ENCODE assay signal across 24 cellular contexts in genomic region chr2:31739156-31739555, GRCh38.
DNase-seq lines count a peak whose midpoint lies in the region; ATAC-seq, FAIRE-seq and TF ChIP-seq lines count a peak whose summit lies in the region.
"Had no signal": no experiment of that assay in that cellular context is flagged by ENCODE, and none has a peak within 500 bp of the region (broad histone marks: within the 10 kb centered on the region; RNA-seq: fewer than 3 reads in every experiment).

No MANE protein-coding gene starts in this region.

- TF ChIP-seq POLR2A in HepG2 (IDR thresholded peaks at IDR 0.05; ENCODE audit: insufficient read depth in 1 of 2, low read depth in 2 of 2, low read length in 2 of 2), result no peak

- H3K36me3 Mint-ChIP-seq in Calu3 (ENCODE audit: insufficient read depth, unreplicated experiment) (no peaks in the 10 kb centered on the region), type B pancreatic cell (no peaks in the 10 kb centered on the region)
- H3K36me3 Mint-ChIP-seq: CD14-positive monocyte; CD8-positive, alpha-beta memory T cell had no signal

- no peak for DNase-seq in Calu3
- peak; percentile 11 for DNase-seq in kidney glomerular epithelial cell (lab: John Stamatoyannopoulos, UW)
- no peak for DNase-seq in HepG2 (ENCODE audit: low spot score)
- peak; percentile 96 for DNase-seq in renal cortical epithelial cell (ENCODE audit: low read depth)
- DNase-seq in type B pancreatic cell (ENCODE audit: extremely low spot score, unreplicated experiment), result no peak
- no peak for DNase-seq in amygdala (lab: John Stamatoyannopoulos, UW)
- DNase-seq: 8988T; ACHN; AML-193; BE2C; CD4-positive, alpha-beta T cell; CD8-positive, alpha-beta memory T cell; DMS153; DND-41; GM23248; H7; HCEC 1CT had no signal

- no peak overlapping the region for H3K4me2 ChIP-seq in HepG2 (ENCODE audit: low read depth, low read length)
- H3K4me2 ChIP-seq: A549; BLaER1 treated with 17β-estradiol and CSF1 and Interleukin-3, amounts not matched to agents 10 nM and 100 nM had no signal

- FAIRE-seq in HepG2 (lab: Jason Lieb, UNC), result no peak
- FAIRE-seq: A549, G401.6, GM12892, H1 had no signal

- BruUV-seq in Calu3 (replicated peaks; lab: Mats Ljungman, UMichigan) (no TSS peak), HepG2 (replicated peaks; lab: Mats Ljungman, UMichigan) (no TSS peak)

- no peak for TF ChIP-seq RAD21 in HepG2 (CRISPR knock-in tag; IDR thresholded peaks at IDR 0.05)

- intact Hi-C loops in Calu3 (cut with micrococcal nuclease; ENCODE audit: unreplicated experiment) (loop anchor here (5.0 kb wide), 1 partner anchor 48 kb away; no protein-coding TSS in a partner anchor), HepG2 (cut with micrococcal nuclease; ENCODE audit: unreplicated experiment) (no loop called here)

- no peak overlapping the region for H2AFZ ChIP-seq in HepG2 (ENCODE audit: low read length)
- H2AFZ ChIP-seq: GM23248 had no signal

- CTCF ChIA-PET in Calu3 (lab: Charles Lee) (no interaction called here), HepG2 (lab: Yijun Ruan, JAX; ENCODE audit: low intra/inter-chr PET ratio, low total read pairs) (no interaction called here)

- peak overlapping the region; percentile 77 for H3K27ac Mint-ChIP-seq in Calu3 (ENCODE audit: unreplicated experiment)
- H3K27ac Mint-ChIP-seq in type B pancreatic cell, result no peak overlapping the region
- H3K27ac Mint-ChIP-seq: CD14-positive monocyte; CD4-positive, alpha-beta T cell; CD8-positive, alpha-beta memory T cell had no signal

- H3K4me3 ChIP-seq in HepG2 (replicated peaks in 1 of 3; ENCODE audit: insufficient read depth in 1 of 3, low read depth in 2 of 3, low read length in 3 of 3), result no peak overlapping the region
- H3K4me3 ChIP-seq: A549; BLaER1 treated with 17β-estradiol and CSF1 and Interleukin-3, amounts not matched to agents 10 nM and 100 nM; GM23248 had no signal

- ATAC-seq in HepG2 (no peak), HG02973 (IDR thresholded peaks at IDR 0.05; ENCODE audit: unreplicated experiment) (no peak)
- ATAC-seq: A549 had no signal

- no peaks in the 10 kb centered on the region for H3K27me3 ChIP-seq in HepG2 (ENCODE audit: control insufficient read depth in 1 of 2, insufficient read depth in 2 of 2, low read length in 2 of 2)
- H3K27me3 ChIP-seq: BE2C; BLaER1 treated with 17β-estradiol and CSF1 and Interleukin-3, amounts not matched to agents 10 nM and 100 nM had no signal

- peaks cover 21% of the 10 kb centered on the region for H3K4me1 ChIP-seq in HepG2 (ENCODE audit: insufficient read depth, low read length)
- H3K4me1 ChIP-seq: A549, BE2C had no signal

- H3K36me3 ChIP-seq in HepG2 (replicated peaks in 1 of 2; ENCODE audit: control insufficient read depth in 1 of 2, insufficient read depth in 2 of 2, low read length in 2 of 2), result no peaks in the 10 kb centered on the region
- H3K36me3 ChIP-seq: BE2C; BLaER1 treated with 17β-estradiol and CSF1 and Interleukin-3, amounts not matched to agents 10 nM and 100 nM had no signal

- H3K27ac ChIP-seq in HepG2 (ENCODE audit: extremely low read length, insufficient read depth, low read length), result no peak overlapping the region
- H3K27ac ChIP-seq: A549; BLaER1 treated with 17β-estradiol and CSF1 and Interleukin-3, amounts not matched to agents 10 nM and 100 nM; GM23248 had no signal

- in situ Hi-C loops in HepG2 (cut with HindIII; ENCODE audit: extremely low pct_ligation_motif_present, low pct_unique_long_range_greater_than_20kb), result no loop called here

- no peak overlapping the region for H3K9ac ChIP-seq in HepG2 (ENCODE audit: insufficient read depth, low read depth, low read length)
- H3K9ac ChIP-seq: BLaER1 treated with 17β-estradiol and CSF1 and Interleukin-3, amounts not matched to agents 10 nM and 100 nM; GM23248 had no signal

- peak overlapping the region; percentile 18 for H3K4me3 Mint-ChIP-seq in Calu3 (ENCODE audit: low read depth, unreplicated experiment)
- no peak overlapping the region for H3K4me3 Mint-ChIP-seq in type B pancreatic cell
- H3K4me3 Mint-ChIP-seq: CD14-positive monocyte; CD4-positive, alpha-beta T cell; CD8-positive, alpha-beta memory T cell had no signal

- TF ChIP-seq EP300 in HepG2 (IDR thresholded peaks at IDR 0.05; ENCODE audit: low read depth in 2 of 2, low read length in 2 of 2) (no peak), HepG2 (CRISPR knock-in tag; IDR thresholded peaks at IDR 0.05; ENCODE audit: borderline replicate concordance) (no peak)

- H3K79me2 ChIP-seq in HepG2 (ENCODE audit: insufficient read depth, low read length), result no peaks in the 10 kb centered on the region

- POLR2A ChIA-PET in HepG2 (lab: Yijun Ruan, JAX), result no interaction called here

- H3K27me3 Mint-ChIP-seq in Calu3 (ENCODE audit: unreplicated experiment), result no peaks in the 10 kb centered on the region
- H3K27me3 Mint-ChIP-seq in type B pancreatic cell, result peaks cover 26% of the 10 kb centered on the region

- no peaks in the 10 kb centered on the region for H4K20me1 ChIP-seq in HepG2 (ENCODE audit: insufficient read depth, low read length)
- H4K20me1 ChIP-seq: BLaER1 treated with 17β-estradiol and CSF1 and Interleukin-3, amounts not matched to agents 10 nM and 100 nM had no signal

- TF ChIP-seq CTCF in Calu3 (IDR thresholded peaks at IDR 0.05; ENCODE audit: unreplicated experiment) (no peak), HepG2 (CRISPR knock-in tag; IDR thresholded peaks at IDR 0.05) (no peak), type B pancreatic cell (conservative IDR thresholded peaks at IDR 0.05) (no peak)

- H3K4me1 Mint-ChIP-seq in Calu3 (ENCODE audit: low read depth, unreplicated experiment) (peaks cover 44% of the 10 kb centered on the region), type B pancreatic cell (ENCODE audit: unreplicated experiment) (no peaks in the 10 kb centered on the region)
- H3K4me1 Mint-ChIP-seq: CD8-positive, alpha-beta memory T cell had no signal

- H3K9me3 ChIP-seq in HepG2 (ENCODE audit: low read length), result no peaks in the 10 kb centered on the region
- H3K9me3 ChIP-seq: A549; BE2C; BLaER1 treated with 17β-estradiol and CSF1 and Interleukin-3, amounts not matched to agents 10 nM and 100 nM had no signal

- H3K9me3 Mint-ChIP-seq in Calu3 (ENCODE audit: low read depth, unreplicated experiment) (peaks cover 2% of the 10 kb centered on the region), type B pancreatic cell (no peaks in the 10 kb centered on the region)
- H3K9me3 Mint-ChIP-seq: CD4-positive, alpha-beta T cell had no signal

- WGBS in HepG2 (ENCODE audit: low lambda C conversion rate), result 48% methylated on average over 3 of the region's 3 CpGs

TF ChIP-seq in HepG2, 621 proteins besides CTCF, POLR2A, EP300 and RAD21:
- TF ChIP-seq ZNF317 (CRISPR knock-in tag; IDR thresholded peaks at IDR 0.05), result no peak
- TF ChIP-seq, protein P1, sequence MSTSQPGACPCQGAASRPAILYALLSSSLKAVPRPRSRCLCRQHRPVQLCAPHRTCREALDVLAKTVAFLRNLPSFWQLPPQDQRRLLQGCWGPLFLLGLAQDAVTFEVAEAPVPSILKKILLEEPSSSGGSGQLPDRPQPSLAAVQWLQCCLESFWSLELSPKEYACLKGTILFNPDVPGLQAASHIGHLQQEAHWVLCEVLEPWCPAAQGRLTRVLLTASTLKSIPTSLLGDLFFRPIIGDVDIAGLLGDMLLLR (CRISPR knock-in tag; IDR thresholded peaks at IDR 0.05), result no peak
- no peak for TF ChIP-seq ZNF333 (CRISPR knock-in tag; IDR thresholded peaks at IDR 0.05; ENCODE audit: borderline replicate concordance)
- no peak for TF ChIP-seq ZNF691 (CRISPR knock-in tag; IDR thresholded peaks at IDR 0.05; ENCODE audit: borderline replicate concordance, low read depth)
- TF ChIP-seq CEBPB (IDR thresholded peaks at IDR 0.05; ENCODE audit: borderline replicate concordance, low read depth, low read length), result peak; percentile 37; the same call in 1 of the 2 replicates
- no peak for TF ChIP-seq ZSCAN9 (CRISPR knock-in tag; IDR thresholded peaks at IDR 0.05; ENCODE audit: borderline replicate concordance)
- no peak for TF ChIP-seq PRDM4 (CRISPR knock-in tag; IDR thresholded peaks at IDR 0.05; ENCODE audit: borderline replicate concordance)
- TF ChIP-seq TSC22D2 (CRISPR knock-in tag; IDR thresholded peaks at IDR 0.05; ENCODE audit: borderline replicate concordance), result no peak

Comparison
In these comparisons a context has a peak if more than half of its experiments do, and no peak if none do; other contexts are left out.
1. DNase-seq: peak in kidney glomerular epithelial cell (single experiment) and renal cortical epithelial cell (single experiment); none in Calu3 (single experiment), HepG2 (single experiment), type B pancreatic cell (single experiment) and amygdala (0 of 56).